Comparison of ENCODE assay signal across 1 cellular context in the genomic region with DNA sequence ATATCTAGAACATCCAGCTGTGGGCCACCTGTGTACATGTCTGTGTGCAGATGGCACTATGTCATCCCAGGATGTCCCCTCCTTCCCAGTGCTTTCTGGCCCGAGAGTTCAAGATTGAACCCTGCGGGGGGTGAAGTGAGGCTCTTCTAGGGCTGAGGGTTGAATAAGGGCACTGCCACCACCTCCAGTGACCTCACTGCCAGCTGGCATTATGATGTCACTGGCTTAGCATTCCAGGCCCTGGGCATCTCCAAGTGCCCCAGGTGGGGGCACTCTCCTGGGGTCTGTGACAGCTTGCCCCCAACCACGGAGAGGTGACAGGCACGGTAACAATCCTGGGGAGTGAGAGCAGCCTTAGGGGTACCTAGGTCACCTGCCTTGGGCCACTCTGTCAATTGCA.
TF ChIP-seq lines count a peak whose summit lies in the region.

No MANE protein-coding gene starts in this region.

TF ChIP-seq in HEK293, 187 proteins besides CTCF, POLR2A, EP300 and RAD21 (continued from another document):
- TF ChIP-seq, protein P1, sequence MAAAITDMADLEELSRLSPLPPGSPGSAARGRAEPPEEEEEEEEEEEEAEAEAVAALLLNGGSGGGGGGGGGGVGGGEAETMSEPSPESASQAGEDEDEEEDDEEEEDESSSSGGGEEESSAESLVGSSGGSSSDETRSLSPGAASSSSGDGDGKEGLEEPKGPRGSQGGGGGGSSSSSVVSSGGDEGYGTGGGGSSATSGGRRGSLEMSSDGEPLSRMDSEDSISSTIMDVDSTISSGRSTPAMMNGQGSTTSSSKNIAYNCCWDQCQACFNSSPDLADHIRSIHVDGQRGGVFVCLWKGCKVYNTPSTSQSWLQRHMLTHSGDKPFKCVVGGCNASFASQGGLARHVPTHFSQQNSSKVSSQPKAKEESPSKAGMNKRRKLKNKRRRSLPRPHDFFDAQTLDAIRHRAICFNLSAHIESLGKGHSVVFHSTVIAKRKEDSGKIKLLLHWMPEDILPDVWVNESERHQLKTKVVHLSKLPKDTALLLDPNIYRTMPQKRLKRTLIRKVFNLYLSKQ (tag by site-specific recombination; IDR thresholded peaks at IDR 0.05; ENCODE audit: borderline replicate concordance): no peak
- TF ChIP-seq ZNF629 (tag by site-specific recombination; IDR thresholded peaks at IDR 0.05) (peak; percentile 78), ZNF571 (tag by site-specific recombination; IDR thresholded peaks at IDR 0.05) (no peak), ZIC2 (tag by site-specific recombination; IDR thresholded peaks at IDR 0.05) (peak; percentile 67), GLIS2 (tag by site-specific recombination; IDR thresholded peaks at IDR 0.05) (0 out of 2 replicates have a peak, but pooled peaks have one; percentile 17), ZBTB21 (tag by site-specific recombination; IDR thresholded peaks at IDR 0.05) (peak; percentile 40; the same call in 1 of the 2 replicates), GLIS1 (tag by site-specific recombination; IDR thresholded peaks at IDR 0.05) (peak; percentile 90)
- TF ChIP-seq, protein P2, sequence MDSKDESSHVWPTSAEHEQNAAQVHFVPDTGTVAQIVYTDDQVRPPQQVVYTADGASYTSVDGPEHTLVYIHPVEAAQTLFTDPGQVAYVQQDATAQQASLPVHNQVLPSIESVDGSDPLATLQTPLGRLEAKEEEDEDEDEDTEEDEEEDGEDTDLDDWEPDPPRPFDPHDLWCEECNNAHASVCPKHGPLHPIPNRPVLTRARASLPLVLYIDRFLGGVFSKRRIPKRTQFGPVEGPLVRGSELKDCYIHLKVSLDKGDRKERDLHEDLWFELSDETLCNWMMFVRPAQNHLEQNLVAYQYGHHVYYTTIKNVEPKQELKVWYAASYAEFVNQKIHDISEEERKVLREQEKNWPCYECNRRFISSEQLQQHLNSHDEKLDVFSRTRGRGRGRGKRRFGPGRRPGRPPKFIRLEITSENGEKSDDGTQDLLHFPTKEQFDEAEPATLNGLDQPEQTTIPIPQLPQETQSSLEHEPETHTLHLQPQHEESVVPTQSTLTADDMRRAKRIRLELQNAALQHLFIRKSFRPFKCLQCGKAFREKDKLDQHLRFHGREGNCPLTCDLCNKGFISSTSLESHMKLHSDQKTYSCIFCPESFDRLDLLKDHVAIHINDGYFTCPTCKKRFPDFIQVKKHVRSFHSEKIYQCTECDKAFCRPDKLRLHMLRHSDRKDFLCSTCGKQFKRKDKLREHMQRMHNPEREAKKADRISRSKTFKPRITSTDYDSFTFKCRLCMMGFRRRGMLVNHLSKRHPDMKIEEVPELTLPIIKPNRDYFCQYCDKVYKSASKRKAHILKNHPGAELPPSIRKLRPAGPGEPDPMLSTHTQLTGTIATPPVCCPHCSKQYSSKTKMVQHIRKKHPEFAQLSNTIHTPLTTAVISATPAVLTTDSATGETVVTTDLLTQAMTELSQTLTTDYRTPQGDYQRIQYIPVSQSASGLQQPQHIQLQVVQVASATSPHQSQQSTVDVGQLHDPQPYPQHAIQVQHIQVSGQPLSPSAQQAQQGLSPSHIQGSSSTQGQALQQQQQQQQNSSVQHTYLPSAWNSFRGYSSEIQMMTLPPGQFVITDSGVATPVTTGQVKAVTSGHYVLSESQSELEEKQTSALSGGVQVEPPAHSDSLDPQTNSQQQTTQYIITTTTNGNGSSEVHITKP (tag by site-specific recombination; IDR thresholded peaks at IDR 0.05): 0 out of 2 replicates have a peak, but pooled peaks have one; percentile 13
- TF ChIP-seq, protein P3, sequence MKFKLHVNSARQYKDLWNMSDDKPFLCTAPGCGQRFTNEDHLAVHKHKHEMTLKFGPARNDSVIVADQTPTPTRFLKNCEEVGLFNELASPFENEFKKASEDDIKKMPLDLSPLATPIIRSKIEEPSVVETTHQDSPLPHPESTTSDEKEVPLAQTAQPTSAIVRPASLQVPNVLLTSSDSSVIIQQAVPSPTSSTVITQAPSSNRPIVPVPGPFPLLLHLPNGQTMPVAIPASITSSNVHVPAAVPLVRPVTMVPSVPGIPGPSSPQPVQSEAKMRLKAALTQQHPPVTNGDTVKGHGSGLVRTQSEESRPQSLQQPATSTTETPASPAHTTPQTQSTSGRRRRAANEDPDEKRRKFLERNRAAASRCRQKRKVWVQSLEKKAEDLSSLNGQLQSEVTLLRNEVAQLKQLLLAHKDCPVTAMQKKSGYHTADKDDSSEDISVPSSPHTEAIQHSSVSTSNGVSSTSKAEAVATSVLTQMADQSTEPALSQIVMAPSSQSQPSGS (tag by site-specific recombination; IDR thresholded peaks at IDR 0.05; ENCODE audit: low read depth): 0 out of 2 replicates have a peak, but pooled peaks have one; percentile 12
